In the genomic region with DNA sequence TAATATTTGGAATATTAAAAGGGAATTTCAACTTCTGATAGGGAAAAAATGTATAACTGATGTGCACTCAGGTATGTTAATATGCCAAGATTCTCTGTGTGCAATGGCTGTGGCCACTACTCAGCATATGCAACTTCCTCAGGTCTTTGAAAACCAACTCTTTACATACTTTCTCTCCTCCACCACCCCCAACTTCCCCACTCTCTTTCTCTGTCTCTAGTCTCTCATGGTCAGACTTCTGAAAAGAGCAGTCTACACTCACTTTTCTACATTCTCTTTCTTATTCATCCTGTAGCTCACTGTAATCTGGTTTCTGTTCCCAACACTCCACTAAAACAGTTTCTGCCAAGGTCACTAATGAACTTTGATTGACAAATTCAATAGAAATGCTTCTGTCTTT, we compare ENCODE assay signal across 8 cellular contexts.
A peak's percentile ranks its signal among the peaks of the same experiment; 100 is the strongest.
ATAC-seq and TF ChIP-seq lines count a peak whose summit lies in the region.
"Not testable (repeated sequence)": the region's sequence is repeated elsewhere in the genome, so short reads cannot be mapped to it uniquely, and the experiment has no call there.

No MANE protein-coding gene starts in this region.

- TF ChIP-seq CTCF in SU-DHL-6 (IDR thresholded peaks at IDR 0.05; ENCODE audit: insufficient read depth, low read length, poor library complexity, severe bottlenecking): not testable (repeated sequence)

- not testable (repeated sequence) for H3K27me3 ChIP-seq in SU-DHL-6 (ENCODE audit: low read length)

- peak overlapping the region; percentile 55 for H3K9ac ChIP-seq in SU-DHL-6 (ENCODE audit: low read length)

- not testable (repeated sequence) for H3K36me3 Mint-ChIP-seq in stimulated activated memory B cell treated with anti-CD40 and anti-IgM and Interleukin-4, amounts not matched to agents 10 μg/mL and 1 μg/mL and 100 μg/mL, for 72 hours

- H4K20me1 ChIP-seq in SU-DHL-6 (ENCODE audit: low read depth, low read length): not testable (repeated sequence)

- not testable (repeated sequence) for H2AFZ ChIP-seq in SU-DHL-6 (ENCODE audit: low read depth, low read length, severe bottlenecking)

- not testable (repeated sequence) for H3K9me3 Mint-ChIP-seq in stimulated activated memory B cell treated with anti-CD40 and anti-IgM and Interleukin-4, amounts not matched to agents 10 μg/mL and 1 μg/mL and 100 μg/mL, for 72 hours

- not testable (repeated sequence) for H3K36me3 ChIP-seq in SU-DHL-6 (ENCODE audit: low read length)

- H3K4me2 ChIP-seq in SU-DHL-6 (ENCODE audit: low read depth, low read length, poor library complexity, severe bottlenecking): peak overlapping the region; percentile 80

- peaks cover 42% of the 10 kb centered on the region for H3F3A ChIP-seq in SU-DHL-6 (ENCODE audit: insufficient read depth)

- not testable (repeated sequence) for H3K4me3 Mint-ChIP-seq in stimulated activated memory B cell treated with anti-CD40 and anti-IgM and Interleukin-4, amounts not matched to agents 10 μg/mL and 1 μg/mL and 100 μg/mL, for 72 hours

- ATAC-seq in GM18502 (IDR thresholded peaks at IDR 0.05; ENCODE audit: poor library complexity, unreplicated experiment) (peak; percentile 70), GM19395 (IDR thresholded peaks at IDR 0.05; ENCODE audit: unreplicated experiment) (peak; percentile 83), HG02571 (IDR thresholded peaks at IDR 0.05; ENCODE audit: unreplicated experiment) (peak; percentile 66), HG02852 (IDR thresholded peaks at IDR 0.05; ENCODE audit: unreplicated experiment) (peak; percentile 73), HG03045 (IDR thresholded peaks at IDR 0.05; ENCODE audit: unreplicated experiment) (peak; percentile 72), HG03442 (IDR thresholded peaks at IDR 0.05; ENCODE audit: unreplicated experiment) (peak; percentile 62)
- ATAC-seq in stimulated activated memory B cell treated with anti-CD40 and anti-IgM and Interleukin-4, amounts not matched to agents 10 μg/mL and 1 μg/mL and 100 μg/mL, for 72 hours: peak; percentile 56

- peaks cover 10% of the 10 kb centered on the region for H3K4me1 Mint-ChIP-seq in stimulated activated memory B cell treated with anti-CD40 and anti-IgM and Interleukin-4, amounts not matched to agents 10 μg/mL and 1 μg/mL and 100 μg/mL, for 72 hours

- peak overlapping the region; percentile 97 for H3K27ac ChIP-seq in SU-DHL-6 (ENCODE audit: low read depth, low read length)

- H3K79me2 ChIP-seq in SU-DHL-6 (ENCODE audit: insufficient read depth, low read length): not testable (repeated sequence)

- H3K27me3 Mint-ChIP-seq in stimulated activated memory B cell treated with anti-CD40 and anti-IgM and Interleukin-4, amounts not matched to agents 10 μg/mL and 1 μg/mL and 100 μg/mL, for 72 hours: not testable (repeated sequence)

- not testable (repeated sequence) for H3K27ac Mint-ChIP-seq in stimulated activated memory B cell treated with anti-CD40 and anti-IgM and Interleukin-4, amounts not matched to agents 10 μg/mL and 1 μg/mL and 100 μg/mL, for 72 hours

- not testable (repeated sequence) for H3K4me3 ChIP-seq in SU-DHL-6 (ENCODE audit: insufficient read depth, low read length, poor library complexity, severe bottlenecking)

- H3K9me3 ChIP-seq in SU-DHL-6 (ENCODE audit: insufficient read depth, low read length): not testable (repeated sequence)

- H3K9me2 ChIP-seq in SU-DHL-6 (replicated peaks; ENCODE audit: insufficient read depth, low read length): not testable (repeated sequence)
